Comparison of ENCODE assay signal across 8 cellular contexts in the genomic region with DNA sequence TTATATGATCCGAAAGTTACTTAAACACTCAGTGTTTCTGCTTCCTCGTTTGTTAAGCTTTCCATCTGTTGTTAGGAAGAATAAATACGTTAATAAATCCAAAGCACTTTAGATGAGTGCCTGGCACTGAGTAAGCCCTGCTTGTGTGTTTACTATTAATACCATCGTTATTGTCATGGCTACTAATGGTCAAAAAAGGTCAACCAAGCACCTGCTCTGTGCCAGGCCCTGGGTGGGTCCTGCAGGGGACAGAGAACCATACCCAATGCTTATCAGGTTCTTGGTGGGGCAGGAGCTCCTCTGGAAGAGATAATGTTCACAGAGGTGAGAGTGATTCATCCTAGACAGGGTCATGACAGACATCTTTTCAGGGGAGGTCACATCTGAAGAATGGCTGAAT. TPM values are rescaled to one million over a fixed set of nuclear protein-coding genes. Genes with fewer than 3 reads are reported as not detected.
"Had no signal": no experiment of that assay in that cellular context is flagged by ENCODE, and none has a peak within 500 bp of the region (broad histone marks: within the 10 kb centered on the region; RNA-seq: fewer than 3 reads in every experiment).

No MANE protein-coding gene starts in this region.

- DNase-seq: H9, HCEC 1CT, IMR-90 had no signal

- H3K4me3 ChIP-seq: GM23338 had no signal

- H3K4me2 ChIP-seq: GM23338 had no signal

- H3K9me3 Mint-ChIP-seq: GM23338, H9 had no signal

- H3K4me3 Mint-ChIP-seq: GM23338, H9 had no signal

- FAIRE-seq: H1, H54, HTR-8/SVneo had no signal

- ATAC-seq: GM23338 had no signal

- H3K4me1 Mint-ChIP-seq: GM23338, H9 had no signal

- H3K27ac Mint-ChIP-seq: GM23338, H9 had no signal

- H2AFZ ChIP-seq: GM23338 had no signal

RNA-seq across cellular contexts. Expression of gene GALNT15, which starts 39.9 kb away (rescaled TPM):
- total RNA-seq: H1, HT-29 had no signal
